ENCODE assay signal across 1 cellular context in genomic region chr7:50449881-50450690, GRCh38.
TF ChIP-seq lines count a peak whose summit lies in the region.

TSS of gene FIGNL1 (minus strand) at chr7:50450350. CDS start at chr7:50447287, 3,063 bp downstream.

TF ChIP-seq in HCT116, 20 proteins besides CTCF, POLR2A, EP300 and RAD21 (continued from another document):
- TF ChIP-seq, protein P1, sequence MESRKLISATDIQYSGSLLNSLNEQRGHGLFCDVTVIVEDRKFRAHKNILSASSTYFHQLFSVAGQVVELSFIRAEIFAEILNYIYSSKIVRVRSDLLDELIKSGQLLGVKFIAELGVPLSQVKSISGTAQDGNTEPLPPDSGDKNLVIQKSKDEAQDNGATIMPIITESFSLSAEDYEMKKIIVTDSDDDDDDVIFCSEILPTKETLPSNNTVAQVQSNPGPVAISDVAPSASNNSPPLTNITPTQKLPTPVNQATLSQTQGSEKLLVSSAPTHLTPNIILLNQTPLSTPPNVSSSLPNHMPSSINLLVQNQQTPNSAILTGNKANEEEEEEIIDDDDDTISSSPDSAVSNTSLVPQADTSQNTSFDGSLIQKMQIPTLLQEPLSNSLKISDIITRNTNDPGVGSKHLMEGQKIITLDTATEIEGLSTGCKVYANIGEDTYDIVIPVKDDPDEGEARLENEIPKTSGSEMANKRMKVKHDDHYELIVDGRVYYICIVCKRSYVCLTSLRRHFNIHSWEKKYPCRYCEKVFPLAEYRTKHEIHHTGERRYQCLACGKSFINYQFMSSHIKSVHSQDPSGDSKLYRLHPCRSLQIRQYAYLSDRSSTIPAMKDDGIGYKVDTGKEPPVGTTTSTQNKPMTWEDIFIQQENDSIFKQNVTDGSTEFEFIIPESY (IDR thresholded peaks at IDR 0.05; ENCODE audit: extremely low read depth, insufficient replicate concordance, low read length) = no peak
- TF ChIP-seq, protein P2, sequence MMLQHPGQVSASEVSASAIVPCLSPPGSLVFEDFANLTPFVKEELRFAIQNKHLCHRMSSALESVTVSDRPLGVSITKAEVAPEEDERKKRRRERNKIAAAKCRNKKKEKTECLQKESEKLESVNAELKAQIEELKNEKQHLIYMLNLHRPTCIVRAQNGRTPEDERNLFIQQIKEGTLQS (IDR thresholded peaks at IDR 0.05) = no peak
- no peak for TF ChIP-seq ELF1 (IDR thresholded peaks at IDR 0.05; ENCODE audit: borderline replicate concordance, low read depth)
- TF ChIP-seq, protein P3, sequence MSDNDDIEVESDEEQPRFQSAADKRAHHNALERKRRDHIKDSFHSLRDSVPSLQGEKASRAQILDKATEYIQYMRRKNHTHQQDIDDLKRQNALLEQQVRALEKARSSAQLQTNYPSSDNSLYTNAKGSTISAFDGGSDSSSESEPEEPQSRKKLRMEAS (IDR thresholded peaks at IDR 0.05) = peak; percentile 83
- peak; percentile 5 for TF ChIP-seq YY1 (IDR thresholded peaks at IDR 0.05; ENCODE audit: extremely low read depth, insufficient replicate concordance, low read depth, low read length)
- TF ChIP-seq JUND (IDR thresholded peaks at IDR 0.05) = no peak
- TF ChIP-seq EZH2phosphoT487 (IDR thresholded peaks at IDR 0.05; ENCODE audit: borderline replicate concordance) = no peak
- no peak for TF ChIP-seq ZNF274 (IDR thresholded peaks at IDR 0.05; ENCODE audit: low read depth, low read length)
- peak; percentile 73 for TF ChIP-seq TCF7L2 (IDR thresholded peaks at IDR 0.05; ENCODE audit: borderline replicate concordance, extremely low read depth, insufficient read depth, insufficient read length)
- peak; percentile 27; the same call in 1 of the 2 replicates for TF ChIP-seq SP1 (IDR thresholded peaks at IDR 0.05; ENCODE audit: low read depth)
- peak; percentile 72; the same call in 1 of the 2 replicates for TF ChIP-seq SIN3A (IDR thresholded peaks at IDR 0.05; ENCODE audit: low read depth)
- TF ChIP-seq EGR1 (IDR thresholded peaks at IDR 0.05; ENCODE audit: low read depth) = peak; percentile 87
TF ChIP-seq in HCT116: peak in this region for 7.
